ENCODE assay signal across 11 cellular contexts in genomic region chr15:35914573-35914972, GRCh38.
"Had no signal": no experiment of that assay in that cellular context is flagged by ENCODE, and none has a peak within 500 bp of the region (broad histone marks: within the 10 kb centered on the region; RNA-seq: fewer than 3 reads in every experiment).

No MANE protein-coding gene starts in this region.

- H3K9ac ChIP-seq: GM23248 had no signal

- ATAC-seq: GM23338, HCT116 had no signal

- H3K27ac ChIP-seq: GM23248 had no signal

- H3K9me3 ChIP-seq: HAP-1 had no signal

- H2AFZ ChIP-seq: GM23248, GM23338 had no signal

- H3K4me1 ChIP-seq: HAP-1 had no signal

- DNase-seq: GM23248, GOT3, H7, H9, HCEC 1CT, HFFc6 had no signal

- H3K36me3 ChIP-seq: HAP-1 had no signal

- H3K4me3 ChIP-seq: GM23248, GM23338, HAP-1 had no signal

- H3K4me2 ChIP-seq: GM23338 had no signal

- FAIRE-seq: H1, H54 had no signal
